ENCODE assay signal across 15 cellular contexts in genomic region chr6:145656128-145656527, GRCh38.
"Had no signal": no experiment of that assay in that cellular context is flagged by ENCODE, and none has a peak within 500 bp of the region (broad histone marks: within the 10 kb centered on the region; RNA-seq: fewer than 3 reads in every experiment).

No MANE protein-coding gene starts in this region.

- DNase-seq: activated CD4-positive, alpha-beta T cell treated with anti-CD3 and anti-CD28 coated beads for 48 hours; activated CD8-positive, alpha-beta T cell treated with anti-CD3 and anti-CD28 coated beads for 36 hours; activated effector memory CD4-positive, alpha-beta T cell treated with anti-CD3 and anti-CD28 coated beads, Interleukin-2, amount 50 U/mL, for 16 hours; activated T-cell treated with anti-CD3 and anti-CD28 coated beads, Interleukin-2, amount 50 U/mL, for 48 hours; body of pancreas; effector memory CD4-positive, alpha-beta T cell; left colon; midbrain; right lobe of liver; spleen; stimulated activated naive CD8-positive, alpha-beta T cell treated with anti-CD3 and anti-CD28 coated beads, Interleukin-15, amount 100 ng/mL, for 72 hours; T-helper 9 cell had no signal

- H3K36me3 ChIP-seq: right lobe of liver, spleen, thoracic aorta had no signal

- H3K27me3 ChIP-seq: body of pancreas, gastroesophageal sphincter, right lobe of liver, spleen had no signal

- H3K4me3 ChIP-seq: body of pancreas, gastroesophageal sphincter, lung, right lobe of liver, spleen, thoracic aorta had no signal

- H3K4me1 ChIP-seq: body of pancreas, gastroesophageal sphincter, spleen had no signal

- H3K27ac ChIP-seq: body of pancreas, gastroesophageal sphincter, right lobe of liver, spleen had no signal

- H3K9me3 ChIP-seq: body of pancreas, gastroesophageal sphincter, right lobe of liver, spleen, thoracic aorta had no signal
